21 cellular contexts compared by ENCODE assay signal in genomic region chr15:78651930-78652655, GRCh38. TPM values are rescaled to one million over a fixed set of nuclear protein-coding genes. Genes with fewer than 3 reads are reported as not detected.
DNase-seq lines count a peak whose midpoint lies in the region; ATAC-seq, FAIRE-seq and TF ChIP-seq lines count a peak whose summit lies in the region.
"Had no signal": no experiment of that assay in that cellular context is flagged by ENCODE, and none has a peak within 500 bp of the region (broad histone marks: within the 10 kb centered on the region; RNA-seq: fewer than 3 reads in every experiment).

No MANE protein-coding gene starts in this region.

- FAIRE-seq in bronchial epithelial cell (lab: Jason Lieb, UNC) = peak; percentile 81
- FAIRE-seq: GM12891, H54, HepG2 had no signal

- H3K27me3 ChIP-seq in bronchial epithelial cell (ENCODE audit: control insufficient read depth, insufficient read depth, low read length) (no peaks in the 10 kb centered on the region), upper lobe of right lung (no peaks in the 10 kb centered on the region)
- H3K27me3 ChIP-seq: BLaER1 treated with 17β-estradiol and CSF1 and Interleukin-3, amounts not matched to agents 10 nM and 100 nM had no signal

- H3K9me3 ChIP-seq in HEK293 (ENCODE audit: control insufficient read depth, insufficient read depth, low read depth, low read length) (no peaks in the 10 kb centered on the region), upper lobe of right lung (no peaks in the 10 kb centered on the region)
- H3K9me3 ChIP-seq: BLaER1 treated with 17β-estradiol and CSF1 and Interleukin-3, amounts not matched to agents 10 nM and 100 nM had no signal

- H3K36me3 ChIP-seq in HEK293 (ENCODE audit: control insufficient read depth in 2 of 2, insufficient read depth in 1 of 2, low read length in 2 of 2) (no peaks in the 10 kb centered on the region), bronchial epithelial cell (ENCODE audit: control insufficient read depth, insufficient read depth, low read length) (no peaks in the 10 kb centered on the region), upper lobe of right lung (no peaks in the 10 kb centered on the region)
- H3K36me3 ChIP-seq: BLaER1 treated with 17β-estradiol and CSF1 and Interleukin-3, amounts not matched to agents 10 nM and 100 nM had no signal

- intact Hi-C loops in upper lobe of right lung (cut with DNase I) (no loop called here), Right ventricle myocardium inferior (cut with DNase I) (no loop called here)

- CTCF ChIA-PET in HEK293 (lab: Yijun Ruan, JAX) = interaction anchor here (0.7 to 4.7 kb wide), 4 partner anchors 13 to 168 kb away, joined by 3 to 19 read pairs (median 10); no protein-coding TSS in a partner anchor

- ATAC-seq in upper lobe of right lung (peak; percentile 19), GM18873 (IDR thresholded peaks at IDR 0.05; ENCODE audit: low FRiP score, unreplicated experiment) (no peak), Right ventricle myocardium inferior (no peak)
- ATAC-seq: CD8-positive, alpha-beta T cell; GM23338 had no signal

- H3K4me1 ChIP-seq in HEK293 (ENCODE audit: control insufficient read depth, insufficient read depth, low read length) (no peaks in the 10 kb centered on the region), upper lobe of right lung (no peaks in the 10 kb centered on the region)

- H3K4me3 ChIP-seq in HEK293 (ENCODE audit: low read depth, low read length) = no peak overlapping the region
- no peak overlapping the region for H3K4me3 ChIP-seq in bronchial epithelial cell (ENCODE audit: low read depth, low read length)
- no peak overlapping the region for H3K4me3 ChIP-seq in upper lobe of right lung
- H3K4me3 ChIP-seq: BLaER1 treated with 17β-estradiol and CSF1 and Interleukin-3, amounts not matched to agents 10 nM and 100 nM; GM23338 had no signal

- POLR2A ChIA-PET in HEK293 (lab: Yijun Ruan, JAX) = no interaction called here

- DNase-seq in bronchial epithelial cell (ENCODE audit: low read depth) (no peak), retina (peak; percentile 2), upper lobe of right lung (no peak), GM10266 (ENCODE audit: extremely low spot score) (no peak), Right ventricle myocardium inferior (ENCODE audit: missing footprints) (no peak)
- DNase-seq: Calu3; CD8-positive, alpha-beta T cell; DMS 273 treated with DMSO at 0.1 percent for 48 hours; DMS53; DND-41; EL had no signal

- TF ChIP-seq CTCF in HEK293 (tag by site-specific recombination; IDR thresholded peaks at IDR 0.05) (no peak), bronchial epithelial cell (IDR thresholded peaks at IDR 0.05; ENCODE audit: insufficient read depth, low read length, severe bottlenecking) (no peak), upper lobe of right lung (IDR thresholded peaks at IDR 0.05) (no peak), GM10266 (IDR thresholded peaks at IDR 0.05; ENCODE audit: control insufficient read depth, insufficient read depth, low read depth, missing control alignments) (no peak)

- H3K27ac ChIP-seq in HEK293 (ENCODE audit: extremely low read depth, low read depth, low read length) (no peak overlapping the region), upper lobe of right lung (no peak overlapping the region)
- H3K27ac ChIP-seq: BLaER1 treated with 17β-estradiol and CSF1 and Interleukin-3, amounts not matched to agents 10 nM and 100 nM had no signal

TF ChIP-seq in HEK293, 187 proteins besides CTCF, POLR2A, EP300 and RAD21:
- TF ChIP-seq ZNF366 (tag by site-specific recombination; conservative IDR thresholded peaks at IDR 0.05) (no peak), ATF2 (tag by site-specific recombination; IDR thresholded peaks at IDR 0.05; ENCODE audit: low read depth) (no peak), SCRT1 (tag by site-specific recombination; IDR thresholded peaks at IDR 0.05; ENCODE audit: borderline replicate concordance) (0 out of 2 replicates have a peak, but pooled peaks have one; percentile 68), SCRT2 (tag by site-specific recombination; IDR thresholded peaks at IDR 0.05) (peak; percentile 61; the same call in 1 of the 2 replicates)

RNA-seq across cellular contexts. Expression of gene CHRNB4, which starts 11.1 kb away (rescaled TPM):
- under 0.01 TPM in 1 of 2 replicates, not detected in the other for total RNA-seq in bronchial epithelial cell
- total RNA-seq in upper lobe of right lung = not detected
- not detected for total RNA-seq in Right ventricle myocardium inferior
- total RNA-seq: A172; B cell; Calu3; CD8-positive, alpha-beta T cell; G401; HepG2 had no signal

RNA-seq across cellular contexts. Expression of gene CHRNA3, which starts 31.3 kb away (rescaled TPM):
- not detected in 2 replicates for total RNA-seq in bronchial epithelial cell
- not detected for total RNA-seq in upper lobe of right lung
- 0.08 TPM for total RNA-seq in Right ventricle myocardium inferior
- total RNA-seq: B cell; Calu3; CD8-positive, alpha-beta T cell; HepG2 had no signal
